ENCODE assay signal across 1 cellular context in the genomic region with DNA sequence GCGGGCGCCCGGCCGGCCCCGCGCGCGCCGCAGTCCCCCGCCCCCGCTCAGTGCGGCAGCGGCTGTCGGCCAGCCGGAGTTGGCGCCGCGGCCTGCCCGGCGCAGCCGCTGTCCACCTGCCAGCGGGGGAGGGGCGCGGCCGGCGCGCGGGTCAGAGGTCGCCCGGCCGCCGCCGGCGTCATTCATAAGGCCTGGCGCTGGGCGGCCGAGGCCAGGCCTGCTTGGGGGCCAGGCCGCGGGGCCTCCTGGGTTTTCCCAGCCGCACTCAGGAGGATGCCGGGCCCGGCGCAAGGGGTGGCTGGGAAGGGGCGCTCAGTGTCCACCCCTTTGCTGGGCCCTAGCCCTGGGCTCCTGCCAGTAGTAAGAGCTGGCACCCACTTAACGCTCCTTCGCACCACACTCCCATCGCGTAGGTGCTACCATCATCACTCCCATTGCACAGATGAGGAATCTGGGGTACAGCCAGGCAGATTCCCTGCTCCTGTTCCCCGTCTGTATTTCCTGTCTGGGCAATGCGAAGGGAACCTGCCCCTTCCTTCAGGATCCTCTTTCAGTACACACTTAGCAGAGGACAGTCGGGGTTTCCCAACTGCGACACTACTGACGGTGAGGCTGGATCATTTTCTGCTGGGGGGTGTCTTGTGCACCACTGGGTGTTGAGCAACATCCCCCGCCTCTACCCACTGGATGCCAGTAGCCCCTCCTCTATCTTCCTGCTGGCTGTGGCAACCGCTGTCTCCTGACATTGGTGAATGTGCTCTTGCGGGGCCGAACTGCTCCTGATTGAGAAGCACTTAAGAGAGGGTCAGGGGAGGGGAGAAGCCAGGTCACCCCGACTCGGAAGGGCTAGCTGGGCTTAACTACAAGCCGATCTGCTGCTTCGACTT.
TF ChIP-seq lines count a peak whose summit lies in the region.

No MANE protein-coding gene starts in this region.

TF ChIP-seq in HepG2, 621 proteins besides CTCF, POLR2A, EP300 and RAD21 (continued from another document and continues in another):
- TF ChIP-seq, protein P1, sequence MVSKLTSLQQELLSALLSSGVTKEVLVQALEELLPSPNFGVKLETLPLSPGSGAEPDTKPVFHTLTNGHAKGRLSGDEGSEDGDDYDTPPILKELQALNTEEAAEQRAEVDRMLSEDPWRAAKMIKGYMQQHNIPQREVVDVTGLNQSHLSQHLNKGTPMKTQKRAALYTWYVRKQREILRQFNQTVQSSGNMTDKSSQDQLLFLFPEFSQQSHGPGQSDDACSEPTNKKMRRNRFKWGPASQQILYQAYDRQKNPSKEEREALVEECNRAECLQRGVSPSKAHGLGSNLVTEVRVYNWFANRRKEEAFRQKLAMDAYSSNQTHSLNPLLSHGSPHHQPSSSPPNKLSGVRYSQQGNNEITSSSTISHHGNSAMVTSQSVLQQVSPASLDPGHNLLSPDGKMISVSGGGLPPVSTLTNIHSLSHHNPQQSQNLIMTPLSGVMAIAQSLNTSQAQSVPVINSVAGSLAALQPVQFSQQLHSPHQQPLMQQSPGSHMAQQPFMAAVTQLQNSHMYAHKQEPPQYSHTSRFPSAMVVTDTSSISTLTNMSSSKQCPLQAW (CRISPR knock-in tag; IDR thresholded peaks at IDR 0.05): peak; percentile 75
- TF ChIP-seq ZFP36L1 (CRISPR knock-in tag; IDR thresholded peaks at IDR 0.05): peak; percentile 60; the same call in 1 of the 2 replicates
- TF ChIP-seq NAIF1 (CRISPR knock-in tag; IDR thresholded peaks at IDR 0.05; ENCODE audit: borderline replicate concordance): no peak
- TF ChIP-seq SOX6 (IDR thresholded peaks at IDR 0.05): no peak
- peak; percentile 56; the same call in 1 of the 2 replicates for TF ChIP-seq SOX6 (CRISPR knock-in tag; IDR thresholded peaks at IDR 0.05)
- TF ChIP-seq SAP130 (CRISPR knock-in tag; IDR thresholded peaks at IDR 0.05; ENCODE audit: low read depth): peak; percentile 69
- TF ChIP-seq, protein P2, sequence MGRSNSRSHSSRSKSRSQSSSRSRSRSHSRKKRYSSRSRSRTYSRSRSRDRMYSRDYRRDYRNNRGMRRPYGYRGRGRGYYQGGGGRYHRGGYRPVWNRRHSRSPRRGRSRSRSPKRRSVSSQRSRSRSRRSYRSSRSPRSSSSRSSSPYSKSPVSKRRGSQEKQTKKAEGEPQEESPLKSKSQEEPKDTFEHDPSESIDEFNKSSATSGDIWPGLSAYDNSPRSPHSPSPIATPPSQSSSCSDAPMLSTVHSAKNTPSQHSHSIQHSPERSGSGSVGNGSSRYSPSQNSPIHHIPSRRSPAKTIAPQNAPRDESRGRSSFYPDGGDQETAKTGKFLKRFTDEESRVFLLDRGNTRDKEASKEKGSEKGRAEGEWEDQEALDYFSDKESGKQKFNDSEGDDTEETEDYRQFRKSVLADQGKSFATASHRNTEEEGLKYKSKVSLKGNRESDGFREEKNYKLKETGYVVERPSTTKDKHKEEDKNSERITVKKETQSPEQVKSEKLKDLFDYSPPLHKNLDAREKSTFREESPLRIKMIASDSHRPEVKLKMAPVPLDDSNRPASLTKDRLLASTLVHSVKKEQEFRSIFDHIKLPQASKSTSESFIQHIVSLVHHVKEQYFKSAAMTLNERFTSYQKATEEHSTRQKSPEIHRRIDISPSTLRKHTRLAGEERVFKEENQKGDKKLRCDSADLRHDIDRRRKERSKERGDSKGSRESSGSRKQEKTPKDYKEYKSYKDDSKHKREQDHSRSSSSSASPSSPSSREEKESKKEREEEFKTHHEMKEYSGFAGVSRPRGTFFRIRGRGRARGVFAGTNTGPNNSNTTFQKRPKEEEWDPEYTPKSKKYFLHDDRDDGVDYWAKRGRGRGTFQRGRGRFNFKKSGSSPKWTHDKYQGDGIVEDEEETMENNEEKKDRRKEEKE (IDR thresholded peaks at IDR 0.05): no peak
- no peak for TF ChIP-seq PCBP1 (IDR thresholded peaks at IDR 0.05; ENCODE audit: borderline replicate concordance, low read depth, low read length)
- no peak; the same call in 1 of the 2 replicates for TF ChIP-seq HMG20A (CRISPR knock-in tag; IDR thresholded peaks at IDR 0.05; ENCODE audit: borderline replicate concordance)
- 0 out of 2 replicates have a peak, but pooled peaks have one; percentile 30 for TF ChIP-seq TARDBP (CRISPR knock-in tag; IDR thresholded peaks at IDR 0.05)
- TF ChIP-seq YEATS4 (CRISPR knock-in tag; IDR thresholded peaks at IDR 0.05; ENCODE audit: borderline replicate concordance): peak; percentile 78
- TF ChIP-seq, protein P3, sequence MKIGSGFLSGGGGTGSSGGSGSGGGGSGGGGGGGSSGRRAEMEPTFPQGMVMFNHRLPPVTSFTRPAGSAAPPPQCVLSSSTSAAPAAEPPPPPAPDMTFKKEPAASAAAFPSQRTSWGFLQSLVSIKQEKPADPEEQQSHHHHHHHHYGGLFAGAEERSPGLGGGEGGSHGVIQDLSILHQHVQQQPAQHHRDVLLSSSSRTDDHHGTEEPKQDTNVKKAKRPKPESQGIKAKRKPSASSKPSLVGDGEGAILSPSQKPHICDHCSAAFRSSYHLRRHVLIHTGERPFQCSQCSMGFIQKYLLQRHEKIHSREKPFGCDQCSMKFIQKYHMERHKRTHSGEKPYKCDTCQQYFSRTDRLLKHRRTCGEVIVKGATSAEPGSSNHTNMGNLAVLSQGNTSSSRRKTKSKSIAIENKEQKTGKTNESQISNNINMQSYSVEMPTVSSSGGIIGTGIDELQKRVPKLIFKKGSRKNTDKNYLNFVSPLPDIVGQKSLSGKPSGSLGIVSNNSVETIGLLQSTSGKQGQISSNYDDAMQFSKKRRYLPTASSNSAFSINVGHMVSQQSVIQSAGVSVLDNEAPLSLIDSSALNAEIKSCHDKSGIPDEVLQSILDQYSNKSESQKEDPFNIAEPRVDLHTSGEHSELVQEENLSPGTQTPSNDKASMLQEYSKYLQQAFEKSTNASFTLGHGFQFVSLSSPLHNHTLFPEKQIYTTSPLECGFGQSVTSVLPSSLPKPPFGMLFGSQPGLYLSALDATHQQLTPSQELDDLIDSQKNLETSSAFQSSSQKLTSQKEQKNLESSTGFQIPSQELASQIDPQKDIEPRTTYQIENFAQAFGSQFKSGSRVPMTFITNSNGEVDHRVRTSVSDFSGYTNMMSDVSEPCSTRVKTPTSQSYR (CRISPR knock-in tag; IDR thresholded peaks at IDR 0.05; ENCODE audit: borderline replicate concordance): peak; percentile 80
- peak; percentile 44; the same call in 1 of the 2 replicates for TF ChIP-seq NRL (CRISPR knock-in tag; IDR thresholded peaks at IDR 0.05; ENCODE audit: borderline replicate concordance)
- TF ChIP-seq, protein P4, sequence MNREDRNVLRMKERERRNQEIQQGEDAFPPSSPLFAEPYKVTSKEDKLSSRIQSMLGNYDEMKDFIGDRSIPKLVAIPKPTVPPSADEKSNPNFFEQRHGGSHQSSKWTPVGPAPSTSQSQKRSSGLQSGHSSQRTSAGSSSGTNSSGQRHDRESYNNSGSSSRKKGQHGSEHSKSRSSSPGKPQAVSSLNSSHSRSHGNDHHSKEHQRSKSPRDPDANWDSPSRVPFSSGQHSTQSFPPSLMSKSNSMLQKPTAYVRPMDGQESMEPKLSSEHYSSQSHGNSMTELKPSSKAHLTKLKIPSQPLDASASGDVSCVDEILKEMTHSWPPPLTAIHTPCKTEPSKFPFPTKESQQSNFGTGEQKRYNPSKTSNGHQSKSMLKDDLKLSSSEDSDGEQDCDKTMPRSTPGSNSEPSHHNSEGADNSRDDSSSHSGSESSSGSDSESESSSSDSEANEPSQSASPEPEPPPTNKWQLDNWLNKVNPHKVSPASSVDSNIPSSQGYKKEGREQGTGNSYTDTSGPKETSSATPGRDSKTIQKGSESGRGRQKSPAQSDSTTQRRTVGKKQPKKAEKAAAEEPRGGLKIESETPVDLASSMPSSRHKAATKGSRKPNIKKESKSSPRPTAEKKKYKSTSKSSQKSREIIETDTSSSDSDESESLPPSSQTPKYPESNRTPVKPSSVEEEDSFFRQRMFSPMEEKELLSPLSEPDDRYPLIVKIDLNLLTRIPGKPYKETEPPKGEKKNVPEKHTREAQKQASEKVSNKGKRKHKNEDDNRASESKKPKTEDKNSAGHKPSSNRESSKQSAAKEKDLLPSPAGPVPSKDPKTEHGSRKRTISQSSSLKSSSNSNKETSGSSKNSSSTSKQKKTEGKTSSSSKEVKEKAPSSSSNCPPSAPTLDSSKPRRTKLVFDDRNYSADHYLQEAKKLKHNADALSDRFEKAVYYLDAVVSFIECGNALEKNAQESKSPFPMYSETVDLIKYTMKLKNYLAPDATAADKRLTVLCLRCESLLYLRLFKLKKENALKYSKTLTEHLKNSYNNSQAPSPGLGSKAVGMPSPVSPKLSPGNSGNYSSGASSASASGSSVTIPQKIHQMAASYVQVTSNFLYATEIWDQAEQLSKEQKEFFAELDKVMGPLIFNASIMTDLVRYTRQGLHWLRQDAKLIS (CRISPR knock-in tag; IDR thresholded peaks at IDR 0.05): no peak
- TF ChIP-seq ZNF326 (CRISPR knock-in tag; IDR thresholded peaks at IDR 0.05; ENCODE audit: borderline replicate concordance): no peak
- peak; percentile 45; the same call in 1 of the 2 replicates for TF ChIP-seq ZKSCAN8 (CRISPR knock-in tag; IDR thresholded peaks at IDR 0.05; ENCODE audit: borderline replicate concordance)
- no peak for TF ChIP-seq MYNN (CRISPR knock-in tag; IDR thresholded peaks at IDR 0.05; ENCODE audit: low read depth)
- TF ChIP-seq ZFY (CRISPR knock-in tag; IDR thresholded peaks at IDR 0.05): peak; percentile 98
- TF ChIP-seq ZNF225 (CRISPR knock-in tag; IDR thresholded peaks at IDR 0.05): peak; percentile 86; the same call in 1 of the 2 replicates
- peak; percentile 95 for TF ChIP-seq ZFX (CRISPR knock-in tag; IDR thresholded peaks at IDR 0.05; ENCODE audit: low read depth)
- TF ChIP-seq GZF1 (CRISPR knock-in tag; IDR thresholded peaks at IDR 0.05): peak; percentile 34; the same call in 1 of the 2 replicates
- no peak for TF ChIP-seq ZNF780A (CRISPR knock-in tag; IDR thresholded peaks at IDR 0.05)
- TF ChIP-seq, protein P5, sequence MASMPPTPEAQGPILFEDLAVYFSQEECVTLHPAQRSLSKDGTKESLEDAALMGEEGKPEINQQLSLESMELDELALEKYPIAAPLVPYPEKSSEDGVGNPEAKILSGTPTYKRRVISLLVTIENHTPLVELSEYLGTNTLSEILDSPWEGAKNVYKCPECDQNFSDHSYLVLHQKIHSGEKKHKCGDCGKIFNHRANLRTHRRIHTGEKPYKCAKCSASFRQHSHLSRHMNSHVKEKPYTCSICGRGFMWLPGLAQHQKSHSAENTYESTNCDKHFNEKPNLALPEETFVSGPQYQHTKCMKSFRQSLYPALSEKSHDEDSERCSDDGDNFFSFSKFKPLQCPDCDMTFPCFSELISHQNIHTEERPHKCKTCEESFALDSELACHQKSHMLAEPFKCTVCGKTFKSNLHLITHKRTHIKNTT (CRISPR knock-in tag; IDR thresholded peaks at IDR 0.05): 0 out of 2 replicates have a peak, but pooled peaks have one; percentile 72
- 0 out of 2 replicates have a peak, but pooled peaks have one; percentile 14 for TF ChIP-seq GATA4 (IDR thresholded peaks at IDR 0.05; ENCODE audit: borderline replicate concordance, low read depth)
- TF ChIP-seq ZNF883 (CRISPR knock-in tag; IDR thresholded peaks at IDR 0.05; ENCODE audit: not compliant biosample characterization): peak; percentile 56
- no peak for TF ChIP-seq ZNF788 (CRISPR knock-in tag; IDR thresholded peaks at IDR 0.05; ENCODE audit: borderline replicate concordance)
- peak; percentile 44; the same call in 1 of the 2 replicates for TF ChIP-seq TAF1 (CRISPR knock-in tag; IDR thresholded peaks at IDR 0.05)
- TF ChIP-seq HOXD1 (CRISPR knock-in tag; IDR thresholded peaks at IDR 0.05): no peak
- TF ChIP-seq, protein P6, sequence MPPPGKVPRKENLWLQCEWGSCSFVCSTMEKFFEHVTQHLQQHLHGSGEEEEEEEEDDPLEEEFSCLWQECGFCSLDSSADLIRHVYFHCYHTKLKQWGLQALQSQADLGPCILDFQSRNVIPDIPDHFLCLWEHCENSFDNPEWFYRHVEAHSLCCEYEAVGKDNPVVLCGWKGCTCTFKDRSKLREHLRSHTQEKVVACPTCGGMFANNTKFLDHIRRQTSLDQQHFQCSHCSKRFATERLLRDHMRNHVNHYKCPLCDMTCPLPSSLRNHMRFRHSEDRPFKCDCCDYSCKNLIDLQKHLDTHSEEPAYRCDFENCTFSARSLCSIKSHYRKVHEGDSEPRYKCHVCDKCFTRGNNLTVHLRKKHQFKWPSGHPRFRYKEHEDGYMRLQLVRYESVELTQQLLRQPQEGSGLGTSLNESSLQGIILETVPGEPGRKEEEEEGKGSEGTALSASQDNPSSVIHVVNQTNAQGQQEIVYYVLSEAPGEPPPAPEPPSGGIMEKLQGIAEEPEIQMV (CRISPR knock-in tag; IDR thresholded peaks at IDR 0.05; ENCODE audit: low read depth): 0 out of 2 replicates have a peak, but pooled peaks have one; percentile 4
- TF ChIP-seq EED (CRISPR knock-in tag; IDR thresholded peaks at IDR 0.05): 0 out of 2 replicates have a peak, but pooled peaks have one; percentile 21
- TF ChIP-seq NR2F1 (CRISPR knock-in tag; IDR thresholded peaks at IDR 0.05): peak; percentile 16 to 88; a peak in 3 of 4 replicates
- TF ChIP-seq NONO (IDR thresholded peaks at IDR 0.05): no peak
- TF ChIP-seq NONO (CRISPR knock-in tag; conservative IDR thresholded peaks at IDR 0.05): peak; percentile 63; the same call in 1 of the 2 replicates
- TF ChIP-seq, protein P7, sequence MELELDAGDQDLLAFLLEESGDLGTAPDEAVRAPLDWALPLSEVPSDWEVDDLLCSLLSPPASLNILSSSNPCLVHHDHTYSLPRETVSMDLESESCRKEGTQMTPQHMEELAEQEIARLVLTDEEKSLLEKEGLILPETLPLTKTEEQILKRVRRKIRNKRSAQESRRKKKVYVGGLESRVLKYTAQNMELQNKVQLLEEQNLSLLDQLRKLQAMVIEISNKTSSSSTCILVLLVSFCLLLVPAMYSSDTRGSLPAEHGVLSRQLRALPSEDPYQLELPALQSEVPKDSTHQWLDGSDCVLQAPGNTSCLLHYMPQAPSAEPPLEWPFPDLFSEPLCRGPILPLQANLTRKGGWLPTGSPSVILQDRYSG (CRISPR knock-in tag; IDR thresholded peaks at IDR 0.05): 0 out of 2 replicates have a peak, but pooled peaks have one; percentile 24
- TF ChIP-seq CBX5 (CRISPR knock-in tag; IDR thresholded peaks at IDR 0.05; ENCODE audit: borderline replicate concordance): peak; percentile 43; the same call in 1 of the 2 replicates
- TF ChIP-seq, protein P8, sequence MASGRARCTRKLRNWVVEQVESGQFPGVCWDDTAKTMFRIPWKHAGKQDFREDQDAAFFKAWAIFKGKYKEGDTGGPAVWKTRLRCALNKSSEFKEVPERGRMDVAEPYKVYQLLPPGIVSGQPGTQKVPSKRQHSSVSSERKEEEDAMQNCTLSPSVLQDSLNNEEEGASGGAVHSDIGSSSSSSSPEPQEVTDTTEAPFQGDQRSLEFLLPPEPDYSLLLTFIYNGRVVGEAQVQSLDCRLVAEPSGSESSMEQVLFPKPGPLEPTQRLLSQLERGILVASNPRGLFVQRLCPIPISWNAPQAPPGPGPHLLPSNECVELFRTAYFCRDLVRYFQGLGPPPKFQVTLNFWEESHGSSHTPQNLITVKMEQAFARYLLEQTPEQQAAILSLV (CRISPR knock-in tag; IDR thresholded peaks at IDR 0.05; ENCODE audit: borderline replicate concordance): 0 out of 2 replicates have a peak, but pooled peaks have one; percentile 30
- no peak for TF ChIP-seq ZNF343 (CRISPR knock-in tag; IDR thresholded peaks at IDR 0.05)
- TF ChIP-seq, protein P9, sequence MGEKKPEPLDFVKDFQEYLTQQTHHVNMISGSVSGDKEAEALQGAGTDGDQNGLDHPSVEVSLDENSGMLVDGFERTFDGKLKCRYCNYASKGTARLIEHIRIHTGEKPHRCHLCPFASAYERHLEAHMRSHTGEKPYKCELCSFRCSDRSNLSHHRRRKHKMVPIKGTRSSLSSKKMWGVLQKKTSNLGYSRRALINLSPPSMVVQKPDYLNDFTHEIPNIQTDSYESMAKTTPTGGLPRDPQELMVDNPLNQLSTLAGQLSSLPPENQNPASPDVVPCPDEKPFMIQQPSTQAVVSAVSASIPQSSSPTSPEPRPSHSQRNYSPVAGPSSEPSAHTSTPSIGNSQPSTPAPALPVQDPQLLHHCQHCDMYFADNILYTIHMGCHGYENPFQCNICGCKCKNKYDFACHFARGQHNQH (CRISPR knock-in tag; IDR thresholded peaks at IDR 0.05): peak; percentile 39; the same call in 1 of the 2 replicates
